ENCODE assay signal across 8 cellular contexts in the genomic region with DNA sequence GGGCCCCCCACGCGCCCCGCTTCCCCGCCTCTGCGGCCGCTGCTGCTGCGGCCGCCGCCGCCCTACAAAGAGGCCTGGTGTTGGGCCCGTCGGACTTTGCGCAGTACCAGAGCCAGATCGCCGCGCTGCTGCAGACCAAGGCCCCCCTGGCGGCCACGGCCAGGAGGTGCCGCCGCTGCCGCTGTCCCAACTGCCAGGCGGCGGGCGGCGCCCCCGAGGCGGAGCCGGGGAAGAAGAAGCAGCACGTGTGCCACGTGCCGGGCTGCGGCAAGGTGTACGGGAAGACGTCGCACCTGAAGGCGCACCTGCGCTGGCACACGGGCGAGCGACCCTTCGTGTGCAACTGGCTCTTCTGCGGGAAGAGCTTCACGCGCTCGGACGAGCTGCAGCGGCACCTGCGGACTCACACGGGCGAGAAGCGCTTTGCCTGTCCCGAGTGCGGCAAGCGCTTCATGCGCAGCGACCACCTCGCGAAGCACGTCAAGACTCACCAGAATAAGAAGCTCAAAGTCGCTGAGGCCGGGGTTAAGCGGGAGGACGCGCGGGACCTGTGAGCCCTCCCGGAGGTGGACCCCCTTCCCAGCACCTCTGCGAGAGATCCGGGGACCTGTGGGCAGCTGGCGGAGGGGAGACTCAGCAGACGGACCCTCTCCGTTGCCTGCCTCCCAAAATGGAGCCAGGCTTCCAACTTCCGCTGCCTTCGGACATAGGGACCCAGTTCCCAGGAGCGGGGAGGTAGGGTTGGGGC. TPM values are rescaled to one million over a fixed set of nuclear protein-coding genes. Genes with fewer than 3 reads are reported as not detected.
DNase-seq lines count a peak whose midpoint lies in the region; ATAC-seq and TF ChIP-seq lines count a peak whose summit lies in the region.

No MANE protein-coding gene starts in this region.

- TF ChIP-seq CTCF in endothelial cell (IDR thresholded peaks at IDR 0.05; ENCODE audit: unreplicated experiment): peak; percentile 91
- peak; percentile 83 for TF ChIP-seq CTCF in mesothelial cell of epicardium (IDR thresholded peaks at IDR 0.05; ENCODE audit: unreplicated experiment)

- peaks cover 48% of the 10 kb centered on the region for H3K27me3 ChIP-seq in CD8-positive, alpha-beta memory T cell (ENCODE audit: insufficient read depth, low read length, poor library complexity, severe bottlenecking)

- no peaks in the 10 kb centered on the region for H3K36me3 Mint-ChIP-seq in CD8-positive, alpha-beta memory T cell
- H3K36me3 Mint-ChIP-seq in endothelial cell (ENCODE audit: low read depth, unreplicated experiment) (peaks cover 6% of the 10 kb centered on the region), mesothelial cell of epicardium (no peaks in the 10 kb centered on the region)

- DNase-seq in CD8-positive, alpha-beta memory T cell: peak in 1 of 5 donors; percentile 23
- peak; percentile 87 for DNase-seq in SW480 (ENCODE audit: low spot score)
- peak; percentile 80 for DNase-seq in endothelial cell (ENCODE audit: low spot score)
- DNase-seq in mesothelial cell of epicardium (ENCODE audit: low spot score in 2 of 2, unreplicated experiment in 2 of 2): peak; percentile 48 to 65
- DNase-seq in NCI-H187 treated with DMSO at 0.1 percent for 48 hours (lab: John Stamatoyannopoulos, UW): no peak

- peaks cover 0 to 8% (median 0%) of the 10 kb centered on the region in 5 donors for H3K9me3 Mint-ChIP-seq in CD8-positive, alpha-beta memory T cell
- H3K9me3 Mint-ChIP-seq in endothelial cell (ENCODE audit: unreplicated experiment) (no peaks in the 10 kb centered on the region), mesothelial cell of epicardium (no peaks in the 10 kb centered on the region)

- H3K27ac ChIP-seq in CD8-positive, alpha-beta memory T cell (ENCODE audit: low read depth, low read length): no peak overlapping the region
- H3K27ac ChIP-seq in urinary bladder (ENCODE audit: low read depth): no peak overlapping the region

- H3K4me3 ChIP-seq in CD8-positive, alpha-beta memory T cell (ENCODE audit: low read length): no peak overlapping the region
- H3K4me3 ChIP-seq in urinary bladder (ENCODE audit: low read depth, low read length): peak overlapping the region; percentile 50

- peaks cover 53 to 68% of the 10 kb centered on the region in 2 donors for H3K27me3 Mint-ChIP-seq in CD8-positive, alpha-beta memory T cell
- H3K27me3 Mint-ChIP-seq in endothelial cell (ENCODE audit: unreplicated experiment) (peaks cover 26% of the 10 kb centered on the region), mesothelial cell of epicardium (ENCODE audit: low read depth) (peaks cover 85% of the 10 kb centered on the region)

- no peaks in the 10 kb centered on the region for H3K36me3 ChIP-seq in CD8-positive, alpha-beta memory T cell (ENCODE audit: insufficient read depth, low read length)
- no peaks in the 10 kb centered on the region for H3K36me3 ChIP-seq in urinary bladder (ENCODE audit: insufficient read depth)

- no peaks in the 10 kb centered on the region for H3K9me3 ChIP-seq in CD8-positive, alpha-beta memory T cell (ENCODE audit: low read length)

- POLR2A ChIA-PET in CD8-positive, alpha-beta memory T cell (lab: Charles Lee): no interaction called here

- CTCF ChIA-PET in CD8-positive, alpha-beta memory T cell (lab: Charles Lee): interaction anchor here (1.0 to 1.6 kb wide), 2 partner anchors 95 to 308 kb away, joined by 3 to 4 read pairs; no protein-coding TSS in a partner anchor

- peak overlapping the region; percentile 18 to 64 (median 52) for H3K4me3 Mint-ChIP-seq in CD8-positive, alpha-beta memory T cell
- H3K4me3 Mint-ChIP-seq in endothelial cell (ENCODE audit: unreplicated experiment): peak overlapping the region; percentile 88
- peak overlapping the region; percentile 70 for H3K4me3 Mint-ChIP-seq in mesothelial cell of epicardium

- 11% methylated on average over 74 of the region's 74 CpGs for WGBS in urinary bladder

- no peak overlapping the region for H3K27ac Mint-ChIP-seq in CD8-positive, alpha-beta memory T cell
- H3K27ac Mint-ChIP-seq in endothelial cell (ENCODE audit: unreplicated experiment) (no peak overlapping the region), mesothelial cell of epicardium (peak overlapping the region; percentile 30)

- peaks cover 32% of the 10 kb centered on the region for H3K4me1 ChIP-seq in CD8-positive, alpha-beta memory T cell (ENCODE audit: insufficient read depth, low read length)
- peaks cover 6% of the 10 kb centered on the region for H3K4me1 ChIP-seq in urinary bladder (ENCODE audit: insufficient read depth)

- H3K4me1 Mint-ChIP-seq in CD8-positive, alpha-beta memory T cell: peaks cover 23 to 40% (median 34%) of the 10 kb centered on the region in 3 donors
- H3K4me1 Mint-ChIP-seq in endothelial cell (ENCODE audit: unreplicated experiment) (peaks cover 19% of the 10 kb centered on the region), mesothelial cell of epicardium (peaks cover 41% of the 10 kb centered on the region)

- ATAC-seq in GM18858 (IDR thresholded peaks at IDR 0.05; ENCODE audit: unreplicated experiment) (no peak), GM18519 (IDR thresholded peaks at IDR 0.05; ENCODE audit: low FRiP score, unreplicated experiment) (no peak)

RNA-seq across cellular contexts. Expression of a gene that starts 1.9 kb away (rescaled TPM):
- total RNA-seq in CD8-positive, alpha-beta memory T cell: not detected
- not detected for polyA plus RNA-seq in CD8-positive, alpha-beta memory T cell
- 9.3 TPM for total RNA-seq in endothelial cell (ENCODE audit: unreplicated experiment)
- total RNA-seq in mesothelial cell of epicardium: 2.2 to 4.6 TPM (median 2.7 TPM) in 3 replicates
- total RNA-seq in urinary bladder: 0.42 TPM
- polyA plus RNA-seq in urinary bladder: 2.8 TPM

RNA-seq across cellular contexts. Expression of a gene that starts 53.2 kb away (rescaled TPM):
- total RNA-seq in CD8-positive, alpha-beta memory T cell: not detected
- not detected for polyA plus RNA-seq in CD8-positive, alpha-beta memory T cell
- total RNA-seq in endothelial cell (ENCODE audit: unreplicated experiment) (1.6 TPM), mesothelial cell of epicardium (0.47 to 1.1 TPM (median 0.94 TPM) in 3 replicates), urinary bladder (not detected)
- polyA plus RNA-seq in urinary bladder: 0.77 TPM
